1 cellular context compared by ENCODE assay signal in the genomic region with DNA sequence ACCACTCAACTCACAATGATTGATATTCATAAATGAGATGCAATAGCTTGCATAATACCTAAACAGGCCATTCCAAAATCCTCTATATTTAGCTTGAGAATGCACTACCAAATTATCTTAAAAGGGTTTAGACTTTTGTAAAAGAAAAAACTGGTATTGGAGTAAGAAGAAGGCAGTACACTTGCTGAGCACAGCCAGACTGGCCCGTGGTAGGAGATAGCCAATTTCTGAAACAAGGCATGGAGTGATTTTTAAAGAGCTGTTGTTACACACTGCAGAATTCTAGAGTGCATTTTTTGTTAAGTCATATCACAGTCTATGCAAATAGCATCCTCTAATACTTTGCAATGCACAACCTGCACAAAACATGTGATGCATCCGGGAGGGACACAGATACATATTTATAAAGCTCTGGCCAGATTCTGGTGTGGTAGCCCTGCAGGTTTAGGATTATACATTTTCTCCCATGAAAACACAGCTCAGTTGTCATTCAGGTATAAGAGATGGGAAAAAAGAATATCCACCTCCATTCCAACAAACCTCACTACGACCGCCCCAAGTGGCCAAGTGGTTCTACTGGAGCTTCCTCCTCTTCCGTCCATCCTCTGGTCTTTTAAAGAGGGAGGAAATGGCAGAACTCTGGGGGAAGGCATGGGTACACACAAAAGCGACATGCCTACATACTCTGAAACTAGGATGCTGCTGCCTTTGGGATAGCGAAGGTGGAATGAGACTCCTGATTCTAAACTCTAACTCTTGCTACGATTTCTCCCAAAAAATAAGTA.
TF ChIP-seq lines count a peak whose summit lies in the region.

No MANE protein-coding gene starts in this region.

TF ChIP-seq in GM23338, 12 proteins besides CTCF, POLR2A, EP300 and RAD21 (continued from another document):
- TF ChIP-seq, protein P1, sequence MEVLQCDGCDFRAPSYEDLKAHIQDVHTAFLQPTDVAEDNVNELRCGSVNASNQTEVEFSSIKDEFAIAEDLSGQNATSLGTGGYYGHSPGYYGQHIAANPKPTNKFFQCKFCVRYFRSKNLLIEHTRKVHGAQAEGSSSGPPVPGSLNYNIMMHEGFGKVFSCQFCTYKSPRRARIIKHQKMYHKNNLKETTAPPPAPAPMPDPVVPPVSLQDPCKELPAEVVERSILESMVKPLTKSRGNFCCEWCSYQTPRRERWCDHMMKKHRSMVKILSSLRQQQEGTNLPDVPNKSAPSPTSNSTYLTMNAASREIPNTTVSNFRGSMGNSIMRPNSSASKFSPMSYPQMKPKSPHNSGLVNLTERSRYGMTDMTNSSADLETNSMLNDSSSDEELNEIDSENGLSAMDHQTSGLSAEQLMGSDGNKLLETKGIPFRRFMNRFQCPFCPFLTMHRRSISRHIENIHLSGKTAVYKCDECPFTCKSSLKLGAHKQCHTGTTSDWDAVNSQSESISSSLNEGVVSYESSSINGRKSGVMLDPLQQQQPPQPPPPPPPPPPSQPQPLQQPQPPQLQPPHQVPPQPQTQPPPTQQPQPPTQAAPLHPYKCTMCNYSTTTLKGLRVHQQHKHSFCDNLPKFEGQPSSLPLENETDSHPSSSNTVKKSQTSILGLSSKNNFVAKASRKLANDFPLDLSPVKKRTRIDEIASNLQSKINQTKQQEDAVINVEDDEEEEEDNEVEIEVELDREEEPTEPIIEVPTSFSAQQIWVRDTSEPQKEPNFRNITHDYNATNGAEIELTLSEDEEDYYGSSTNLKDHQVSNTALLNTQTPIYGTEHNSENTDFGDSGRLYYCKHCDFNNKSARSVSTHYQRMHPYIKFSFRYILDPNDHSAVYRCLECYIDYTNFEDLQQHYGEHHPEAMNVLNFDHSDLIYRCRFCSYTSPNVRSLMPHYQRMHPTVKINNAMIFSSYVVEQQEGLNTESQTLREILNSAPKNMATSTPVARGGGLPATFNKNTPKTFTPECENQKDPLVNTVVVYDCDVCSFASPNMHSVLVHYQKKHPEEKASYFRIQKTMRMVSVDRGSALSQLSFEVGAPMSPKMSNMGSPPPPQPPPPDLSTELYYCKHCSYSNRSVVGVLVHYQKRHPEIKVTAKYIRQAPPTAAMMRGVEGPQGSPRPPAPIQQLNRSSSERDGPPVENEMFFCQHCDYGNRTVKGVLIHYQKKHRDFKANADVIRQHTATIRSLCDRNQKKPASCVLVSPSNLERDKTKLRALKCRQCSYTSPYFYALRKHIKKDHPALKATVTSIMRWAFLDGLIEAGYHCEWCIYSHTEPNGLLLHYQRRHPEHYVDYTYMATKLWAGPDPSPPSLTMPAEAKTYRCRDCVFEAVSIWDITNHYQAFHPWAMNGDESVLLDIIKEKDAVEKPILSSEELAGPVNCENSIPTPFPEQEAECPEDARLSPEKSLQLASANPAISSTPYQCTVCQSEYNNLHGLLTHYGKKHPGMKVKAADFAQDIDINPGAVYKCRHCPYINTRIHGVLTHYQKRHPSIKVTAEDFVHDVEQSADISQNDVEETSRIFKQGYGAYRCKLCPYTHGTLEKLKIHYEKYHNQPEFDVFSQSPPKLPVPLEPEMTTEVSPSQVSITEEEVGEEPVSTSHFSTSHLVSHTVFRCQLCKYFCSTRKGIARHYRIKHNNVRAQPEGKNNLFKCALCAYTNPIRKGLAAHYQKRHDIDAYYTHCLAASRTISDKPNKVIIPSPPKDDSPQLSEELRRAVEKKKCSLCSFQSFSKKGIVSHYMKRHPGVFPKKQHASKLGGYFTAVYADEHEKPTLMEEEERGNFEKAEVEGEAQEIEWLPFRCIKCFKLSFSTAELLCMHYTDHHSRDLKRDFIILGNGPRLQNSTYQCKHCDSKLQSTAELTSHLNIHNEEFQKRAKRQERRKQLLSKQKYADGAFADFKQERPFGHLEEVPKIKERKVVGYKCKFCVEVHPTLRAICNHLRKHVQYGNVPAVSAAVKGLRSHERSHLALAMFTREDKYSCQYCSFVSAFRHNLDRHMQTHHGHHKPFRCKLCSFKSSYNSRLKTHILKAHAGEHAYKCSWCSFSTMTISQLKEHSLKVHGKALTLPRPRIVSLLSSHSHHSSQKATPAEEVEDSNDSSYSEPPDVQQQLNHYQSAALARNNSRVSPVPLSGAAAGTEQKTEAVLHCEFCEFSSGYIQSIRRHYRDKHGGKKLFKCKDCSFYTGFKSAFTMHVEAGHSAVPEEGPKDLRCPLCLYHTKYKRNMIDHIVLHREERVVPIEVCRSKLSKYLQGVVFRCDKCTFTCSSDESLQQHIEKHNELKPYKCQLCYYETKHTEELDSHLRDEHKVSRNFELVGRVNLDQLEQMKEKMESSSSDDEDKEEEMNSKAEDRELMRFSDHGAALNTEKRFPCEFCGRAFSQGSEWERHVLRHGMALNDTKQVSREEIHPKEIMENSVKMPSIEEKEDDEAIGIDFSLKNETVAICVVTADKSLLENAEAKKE (CRISPR knock-in tag; IDR thresholded peaks at IDR 0.05): no peak
